ENCODE assay signal across 12 cellular contexts in the genomic region with DNA sequence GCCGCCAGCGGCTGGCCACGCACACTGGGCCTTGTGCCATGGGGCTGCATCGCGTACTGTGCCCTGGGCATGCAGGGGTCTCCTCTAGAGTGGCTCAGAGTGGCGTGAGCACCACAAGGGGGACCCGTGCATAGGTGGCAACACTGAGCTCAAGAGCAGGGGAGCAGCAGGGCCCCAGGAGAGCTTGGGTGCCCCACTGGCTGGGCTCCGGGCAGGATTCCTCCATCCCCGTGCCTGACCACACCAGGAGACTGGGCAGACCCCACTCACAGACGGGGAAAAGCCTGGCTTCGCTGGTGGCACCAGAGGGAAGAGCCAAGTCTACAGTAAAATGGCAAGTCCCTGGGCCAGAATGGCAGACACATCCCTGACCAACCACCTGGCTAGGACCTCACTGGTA. TPM values are rescaled to one million over a fixed set of nuclear protein-coding genes. Genes with fewer than 3 reads are reported as not detected.
A peak's percentile ranks its signal among the peaks of the same experiment; 100 is the strongest.
DNase-seq lines count a peak whose midpoint lies in the region; ATAC-seq and TF ChIP-seq lines count a peak whose summit lies in the region.
"Not testable (repeated sequence)": the region's sequence is repeated elsewhere in the genome, so short reads cannot be mapped to it uniquely, and the experiment has no call there.
"Had no signal": no experiment of that assay in that cellular context is flagged by ENCODE, and none has a peak within 500 bp of the region (broad histone marks: within the 10 kb centered on the region; RNA-seq: fewer than 3 reads in every experiment).

No MANE protein-coding gene starts in this region.

- peak; percentile 14 for DNase-seq in activated naive CD4-positive, alpha-beta T cell treated with anti-CD3 and anti-CD28 coated beads, Interleukin-2, amount 10 ng/mL, durations not matched to agents 7 days and 5 days
- peak; percentile 8 for DNase-seq in globus pallidus (ENCODE audit: low spot score)
- DNase-seq in left ventricle myocardium superior: peak; percentile 27
- DNase-seq in right lobe of liver: peak in 2 of 3 donors; percentile 30 to 35
- peak; percentile 1 for DNase-seq in medulla oblongata (ENCODE audit: extremely low spot score)
- DNase-seq in ovary: peak in 3 of 5 donors; percentile 11 to 30 (median 17)
- peak; percentile 53 for DNase-seq in spleen

- not testable (repeated sequence) for H3K27me3 Mint-ChIP-seq in activated naive CD4-positive, alpha-beta T cell treated with anti-CD3 and anti-CD28 coated beads, Interleukin-2, amount 10 ng/mL, durations not matched to agents 7 days and 5 days

- not testable (repeated sequence) for H3K9me3 ChIP-seq in right lobe of liver, ovary, spleen

- not testable (repeated sequence) for H3K36me3 Mint-ChIP-seq in activated naive CD4-positive, alpha-beta T cell treated with anti-CD3 and anti-CD28 coated beads, Interleukin-2, amount 10 ng/mL, durations not matched to agents 7 days and 5 days

- ATAC-seq in left ventricle myocardium superior, right lobe of liver: not testable (repeated sequence)

- not testable (repeated sequence) for TF ChIP-seq POLR2A in right lobe of liver (IDR thresholded peaks at IDR 0.05); ovary (IDR thresholded peaks at IDR 0.05); spleen (IDR thresholded peaks at IDR 0.05)

- H3K27me3 ChIP-seq in right lobe of liver; ovary; spleen (replicated peaks in 1 of 7): not testable (repeated sequence)

- not testable (repeated sequence) for H3K4me3 ChIP-seq in right lobe of liver, ovary, spleen

- H3K36me3 ChIP-seq in right lobe of liver, ovary, spleen: not testable (repeated sequence)

- CTCF ChIA-PET in activated naive CD4-positive, alpha-beta T cell treated with anti-CD3 and anti-CD28 coated beads, Interleukin-2, amount 10 ng/mL, durations not matched to agents 7 days and 5 days (lab: Charles Lee): not testable (repeated sequence)

- not testable (repeated sequence) for H3K4me1 Mint-ChIP-seq in activated naive CD4-positive, alpha-beta T cell treated with anti-CD3 and anti-CD28 coated beads, Interleukin-2, amount 10 ng/mL, durations not matched to agents 7 days and 5 days

- not testable (repeated sequence) for H3K4me3 Mint-ChIP-seq in activated naive CD4-positive, alpha-beta T cell treated with anti-CD3 and anti-CD28 coated beads, Interleukin-2, amount 10 ng/mL, durations not matched to agents 7 days and 5 days

- H3K4me1 ChIP-seq in right lobe of liver; ovary (ENCODE audit: insufficient read depth); spleen: not testable (repeated sequence)

- not testable (repeated sequence) for H3K27ac ChIP-seq in right lobe of liver, ovary, spleen

- WGBS in right lobe of liver (ENCODE audit: insufficient coverage, low coverage, low lambda C conversion rate, missing lambda C conversion rate): no CpG with 5 or more reads among the region's 11 CpGs
- WGBS in ovary, 3 donors: 97% methylated on average over 4 of the region's 11 CpGs; no CpG with 5 or more reads in 2 of the 3 donors
- 75 to 91% (median 88%) methylated on average over 3 to 4 of the region's 11 CpGs; no CpG with 5 or more reads in 1 of the 5 donors for WGBS in spleen, 5 donors

- intact Hi-C loops in left ventricle myocardium superior (cut with micrococcal nuclease); right lobe of liver (cut with DNase I); ovary (cut with DNase I); spleen (cut with DNase I; ENCODE audit: low total_unique reads): not testable (repeated sequence)

- not testable (repeated sequence) for TF ChIP-seq EP300 in ovary (IDR thresholded peaks at IDR 0.05)

- TF ChIP-seq CTCF in right lobe of liver (IDR thresholded peaks at IDR 0.05); ovary (IDR thresholded peaks at IDR 0.05); spleen (IDR thresholded peaks at IDR 0.05 in 8 of 11, conservative IDR thresholded peaks at IDR 0.05 in 3 of 11): not testable (repeated sequence)

- not testable (repeated sequence) for H3K27ac Mint-ChIP-seq in activated naive CD4-positive, alpha-beta T cell treated with anti-CD3 and anti-CD28 coated beads, Interleukin-2, amount 10 ng/mL, durations not matched to agents 7 days and 5 days

- not testable (repeated sequence) for H3K9me3 Mint-ChIP-seq in activated naive CD4-positive, alpha-beta T cell treated with anti-CD3 and anti-CD28 coated beads, Interleukin-2, amount 10 ng/mL, durations not matched to agents 7 days and 5 days

RNA-seq across cellular contexts. Expression of gene POLR2J3, which starts 3.8 kb away (rescaled TPM):
- 11.1 TPM for total RNA-seq in left ventricle myocardium superior
- total RNA-seq in right lobe of liver: 10 to 100 TPM in 4 of 6 experiments, 1 to 10 TPM in 2; 6.3 to 25.3 (median 12.9) TPM
- total RNA-seq in ovary: 10 to 100 TPM in 6 of 7 donors, 1 to 10 TPM in 1; 4.5 to 29.5 (median 18.0) TPM
- polyA plus RNA-seq in ovary: 100 to 1,000 TPM in 1 of 2 donors, 10 to 100 TPM in 1; 95.6 to 209 TPM
- 10 to 100 TPM; 32.6 to 63.8 (median 44.3) TPM for total RNA-seq in spleen
- polyA plus RNA-seq in spleen: 10 to 100 TPM; 26.9 to 67.3 (median 40.3) TPM

RNA-seq across cellular contexts. Expression of gene SPDYE2, which starts 17.6 kb away (rescaled TPM):
- total RNA-seq in left ventricle myocardium superior (not detected), right lobe of liver (under 1 TPM in 2 of 6 experiments, not detected in 4; 0.13 to 0.30 TPM), ovary (under 1 TPM in 4 of 7 donors, not detected in 3; 0.20 to 0.47 (median 0.44) TPM), spleen (under 1 TPM in 2 of 7 donors, not detected in 5; 0.37 to 0.52 TPM)
- polyA plus RNA-seq in ovary (under 1 TPM in 1 of 2 donors, not detected in 1; 0.21 TPM), spleen (under 1 TPM in 1 of 3 donors, not detected in 2; 0.13 TPM)
- total RNA-seq: A172, A673, Calu3, HFFc6 had no signal
- polyA plus RNA-seq: BJ had no signal

RNA-seq across cellular contexts. Expression of gene UPK3BL2, which starts 25.1 kb away (rescaled TPM):
- total RNA-seq in left ventricle myocardium superior (2.9 TPM), right lobe of liver (10 to 100 TPM in 2 of 6 experiments, 1 to 10 TPM in 2, under 1 TPM in 1, not detected in 1; 0.43 to 10.8 (median 7.9) TPM), ovary (10 to 100 TPM in 4 of 7 donors, 1 to 10 TPM in 3; 3.4 to 16.7 (median 12.2) TPM), spleen (10 to 100 TPM; 14.2 to 31.0 (median 25.8) TPM)
- polyA plus RNA-seq in ovary (1 to 10 TPM in 1 of 2 donors, not detected in 1; 8.5 TPM), spleen (10 to 100 TPM; 11.5 to 27.4 (median 18.8) TPM)

RNA-seq across cellular contexts. Expression of gene RASA4, which starts 47.9 kb away (rescaled TPM):
- total RNA-seq in left ventricle myocardium superior (20.2 TPM), right lobe of liver (10 to 100 TPM in 1 of 6 experiments, 1 to 10 TPM in 5; 1.9 to 10.5 (median 7.2) TPM), ovary (10 to 100 TPM; 24.7 to 99.3 (median 51.2) TPM), spleen (100 to 1,000 TPM in 1 of 7 donors, 10 to 100 TPM in 6; 48.0 to 119 (median 60.6) TPM)
- polyA plus RNA-seq in ovary (10 to 100 TPM; 10.1 to 58.1 TPM), spleen (10 to 100 TPM; 34.5 to 51.2 (median 38.5) TPM)

RNA-seq across cellular contexts. Expression of gene RASA4B, which starts 51.0 kb away (rescaled TPM):
- total RNA-seq in left ventricle myocardium superior: 7.5 TPM
- 1 to 10 TPM; 1.1 to 3.4 (median 2.7) TPM for total RNA-seq in right lobe of liver
- 10 to 100 TPM in 4 of 7 donors, 1 to 10 TPM in 3; 5.3 to 36.2 (median 12.6) TPM for total RNA-seq in ovary
- 10 to 100 TPM in 1 of 2 donors, 1 to 10 TPM in 1; 2.1 to 21.1 TPM for polyA plus RNA-seq in ovary
- 10 to 100 TPM; 16.7 to 50.5 (median 22.7) TPM for total RNA-seq in spleen
- polyA plus RNA-seq in spleen: 10 to 100 TPM; 18.5 to 42.2 (median 24.6) TPM

Comparison
In these comparisons a context has a peak if more than half of its experiments do, and no peak if none do; other contexts are left out.
1. DNase-seq: peak in every context shown above with its lines; median percentile 53 in spleen; 32 in right lobe of liver; 27 in left ventricle myocardium superior; 17 in ovary; 14 in activated naive CD4-positive, alpha-beta T cell treated with anti-CD3 and anti-CD28 coated beads, Interleukin-2, amount 10 ng/mL, durations not matched to agents 7 days and 5 days; 8 in globus pallidus; 1 in medulla oblongata.